ENCODE assay signal across 8 cellular contexts in the genomic region with DNA sequence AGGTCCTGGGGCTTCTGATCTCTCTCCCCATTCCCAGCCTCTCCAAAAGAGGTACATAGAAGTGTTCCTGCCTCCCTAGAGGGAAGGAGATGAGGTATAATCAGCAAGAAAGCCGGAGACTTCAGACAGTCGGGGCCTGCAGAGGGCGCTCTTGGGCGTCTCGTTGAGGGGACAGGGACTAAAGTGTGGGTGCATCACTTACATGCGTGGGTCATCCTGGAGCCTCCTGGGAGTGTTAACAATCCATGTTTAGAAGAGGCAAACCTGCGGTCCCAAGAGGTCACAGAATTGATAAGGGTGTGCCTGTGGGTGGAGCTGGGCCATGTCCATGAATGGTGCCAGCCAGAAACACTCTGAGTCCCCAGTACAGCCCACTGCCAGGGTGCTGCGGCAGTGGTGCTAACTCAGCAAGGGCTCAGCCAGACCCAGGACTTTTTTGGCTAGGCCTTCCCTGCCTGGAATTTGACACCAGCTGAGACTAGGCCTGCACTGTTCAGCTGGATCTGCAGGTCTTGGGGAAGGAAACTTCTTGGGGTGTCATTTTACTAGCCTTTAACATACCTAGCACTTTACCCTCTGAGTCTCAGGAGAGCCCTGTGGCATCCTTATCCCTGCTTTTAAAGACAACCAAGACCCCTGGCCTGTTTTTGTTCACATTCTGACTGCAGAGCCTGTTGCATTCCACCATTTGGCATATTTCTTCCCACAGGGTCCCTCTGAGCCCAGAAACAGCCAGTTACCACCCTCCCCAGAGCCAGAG. TPM values are rescaled to one million over a fixed set of nuclear protein-coding genes. Genes with fewer than 3 reads are reported as not detected.
DNase-seq lines count a peak whose midpoint lies in the region; ATAC-seq and TF ChIP-seq lines count a peak whose summit lies in the region.

No MANE protein-coding gene starts in this region.

- H3K36me3 ChIP-seq in colonic mucosa, result peaks cover 4% of the 10 kb centered on the region

- ATAC-seq in natural killer cell treated with Interleukin-12 subunit alpha and Interleukin-12 subunit beta and Interleukin-15 and Interleukin-18, amount 100 ng/mL, for 72 hours, result no peak
- ATAC-seq in GM18873 (IDR thresholded peaks at IDR 0.05; ENCODE audit: low FRiP score, unreplicated experiment), result no peak
- no peak for ATAC-seq in GM19351 (IDR thresholded peaks at IDR 0.05; ENCODE audit: unreplicated experiment)

- H3K27ac Mint-ChIP-seq in T-helper 2 cell treated with Interferon-gamma antibody and Interleukin-4, amounts not matched to agents 5 μg/mL and 100 μg/mL, for 36 hours, result peak overlapping the region; percentile 6
- peak overlapping the region; percentile 58 to 60 for H3K27ac Mint-ChIP-seq in natural killer cell treated with Interleukin-12 subunit alpha and Interleukin-12 subunit beta and Interleukin-15 and Interleukin-18, amount 100 ng/mL, for 72 hours

- peaks cover 16% of the 10 kb centered on the region for H3K4me1 Mint-ChIP-seq in T-helper 2 cell treated with Interferon-gamma antibody and Interleukin-4, amounts not matched to agents 5 μg/mL and 100 μg/mL, for 36 hours (ENCODE audit: low read depth)
- H3K4me1 Mint-ChIP-seq in natural killer cell treated with Interleukin-12 subunit alpha and Interleukin-12 subunit beta and Interleukin-15 and Interleukin-18, amount 100 ng/mL, for 72 hours (ENCODE audit: low read depth in 2 of 2), result peaks cover 31 to 56% of the 10 kb centered on the region in 2 donors

- no peaks in the 10 kb centered on the region for H3K27me3 ChIP-seq in colonic mucosa

- TF ChIP-seq CTCF in colonic mucosa (IDR thresholded peaks at IDR 0.05), result peak; percentile 14
- TF ChIP-seq CTCF in coronary artery (IDR thresholded peaks at IDR 0.05), result no peak

- no peak overlapping the region for H3K9ac ChIP-seq in colonic mucosa (ENCODE audit: low read depth in 2 of 2, low read length in 2 of 2)

- no peak overlapping the region for H3K4me3 Mint-ChIP-seq in T-helper 2 cell treated with Interferon-gamma antibody and Interleukin-4, amounts not matched to agents 5 μg/mL and 100 μg/mL, for 36 hours
- H3K4me3 Mint-ChIP-seq in natural killer cell treated with Interleukin-12 subunit alpha and Interleukin-12 subunit beta and Interleukin-15 and Interleukin-18, amount 100 ng/mL, for 72 hours, result no peak overlapping the region

- DNase-seq in activated effector memory CD4-positive, alpha-beta T cell treated with anti-CD3 and anti-CD28 coated beads, Interleukin-2, amount 50 U/mL, for 16 hours, result peak; percentile 77
- DNase-seq in activated effector memory CD4-positive, alpha-beta T cell treated with Interleukin-2 at 50 U/mL for 16 hours, result no peak
- no peak for DNase-seq in T-helper 2 cell treated with Interferon-gamma antibody and Interleukin-4, amounts not matched to agents 5 μg/mL and 100 μg/mL, for 36 hours (ENCODE audit: low spot score)
- DNase-seq in colonic mucosa, result peak; percentile 41
- no peak for DNase-seq in natural killer cell treated with Interleukin-12 subunit alpha and Interleukin-12 subunit beta and Interleukin-15 and Interleukin-18, amount 100 ng/mL, for 72 hours (ENCODE audit: low spot score)
- DNase-seq in coronary artery (ENCODE audit: low spot score), result no peak

- no peaks in the 10 kb centered on the region for H3K9me3 Mint-ChIP-seq in T-helper 2 cell treated with Interferon-gamma antibody and Interleukin-4, amounts not matched to agents 5 μg/mL and 100 μg/mL, for 36 hours
- no peaks in the 10 kb centered on the region for H3K9me3 Mint-ChIP-seq in natural killer cell treated with Interleukin-12 subunit alpha and Interleukin-12 subunit beta and Interleukin-15 and Interleukin-18, amount 100 ng/mL, for 72 hours

- intact Hi-C loops in colonic mucosa (cut with DNase I), result no loop called here

- no peaks in the 10 kb centered on the region for H3K9me3 ChIP-seq in colonic mucosa

- no peaks in the 10 kb centered on the region for H3K27me3 Mint-ChIP-seq in T-helper 2 cell treated with Interferon-gamma antibody and Interleukin-4, amounts not matched to agents 5 μg/mL and 100 μg/mL, for 36 hours (ENCODE audit: low read depth)
- no peaks in the 10 kb centered on the region for H3K27me3 Mint-ChIP-seq in natural killer cell treated with Interleukin-12 subunit alpha and Interleukin-12 subunit beta and Interleukin-15 and Interleukin-18, amount 100 ng/mL, for 72 hours

- H3K27ac ChIP-seq in colonic mucosa (no peak overlapping the region), coronary artery (peak overlapping the region in 1 of 2 donors; percentile 29)

- H3K4me3 ChIP-seq in colonic mucosa (no peak overlapping the region), coronary artery (no peak overlapping the region)

- peaks cover 37% of the 10 kb centered on the region for H3K36me3 Mint-ChIP-seq in T-helper 2 cell treated with Interferon-gamma antibody and Interleukin-4, amounts not matched to agents 5 μg/mL and 100 μg/mL, for 36 hours (ENCODE audit: low read depth)
- no peaks in the 10 kb centered on the region for H3K36me3 Mint-ChIP-seq in natural killer cell treated with Interleukin-12 subunit alpha and Interleukin-12 subunit beta and Interleukin-15 and Interleukin-18, amount 100 ng/mL, for 72 hours

- H3K4me1 ChIP-seq in colonic mucosa, result peaks cover 3% of the 10 kb centered on the region

RNA-seq across cellular contexts. Expression of a gene that starts 5.5 kb away (rescaled TPM):
- total RNA-seq in colonic mucosa, result 10 to 100 TPM; 21.1 to 35.4 TPM
- total RNA-seq in natural killer cell treated with Interleukin-12 subunit alpha and Interleukin-12 subunit beta and Interleukin-15 and Interleukin-18, amount 100 ng/mL, for 72 hours, result 10 to 100 TPM; 43.1 to 68.6 TPM

RNA-seq across cellular contexts. Expression of a gene that starts 8.3 kb away (rescaled TPM):
- total RNA-seq in colonic mucosa, result under 1 TPM in 1 of 2 donors, not detected in 1; 0.59 TPM
- total RNA-seq in natural killer cell treated with Interleukin-12 subunit alpha and Interleukin-12 subunit beta and Interleukin-15 and Interleukin-18, amount 100 ng/mL, for 72 hours, result 1 to 10 TPM; 2.0 to 2.5 TPM

RNA-seq across cellular contexts. Expression of a gene that starts 17.8 kb away (rescaled TPM):
- 100 to 1,000 TPM in 1 of 2 donors, 10 to 100 TPM in 1; 48.8 to 177 TPM for total RNA-seq in colonic mucosa
- 100 to 1,000 TPM; 102 to 127 TPM for total RNA-seq in natural killer cell treated with Interleukin-12 subunit alpha and Interleukin-12 subunit beta and Interleukin-15 and Interleukin-18, amount 100 ng/mL, for 72 hours

RNA-seq across cellular contexts. Expression of a gene that starts 41.5 kb away (rescaled TPM):
- total RNA-seq in colonic mucosa, result 10 to 100 TPM; 41.9 to 63.2 TPM
- 10 to 100 TPM; 50.4 to 62.9 TPM for total RNA-seq in natural killer cell treated with Interleukin-12 subunit alpha and Interleukin-12 subunit beta and Interleukin-15 and Interleukin-18, amount 100 ng/mL, for 72 hours

RNA-seq across cellular contexts. Expression of a gene that starts 56.8 kb away (rescaled TPM):
- total RNA-seq in colonic mucosa, result 10 to 100 TPM; 56.8 to 78.7 TPM
- 100 to 1,000 TPM in 1 of 2 donors, 10 to 100 TPM in 1; 86.3 to 114 TPM for total RNA-seq in natural killer cell treated with Interleukin-12 subunit alpha and Interleukin-12 subunit beta and Interleukin-15 and Interleukin-18, amount 100 ng/mL, for 72 hours

Comparison
In these comparisons a context has a peak if more than half of its experiments do, and no peak if none do; other contexts are left out.
1. DNase-seq: peak in activated effector memory CD4-positive, alpha-beta T cell treated with anti-CD3 and anti-CD28 coated beads, Interleukin-2, amount 50 U/mL, for 16 hours (single experiment) and colonic mucosa (single experiment); none in activated effector memory CD4-positive, alpha-beta T cell treated with Interleukin-2 at 50 U/mL for 16 hours (single experiment), T-helper 2 cell treated with Interferon-gamma antibody and Interleukin-4, amounts not matched to agents 5 μg/mL and 100 μg/mL, for 36 hours (single experiment), natural killer cell treated with Interleukin-12 subunit alpha and Interleukin-12 subunit beta and Interleukin-15 and Interleukin-18, amount 100 ng/mL, for 72 hours (single experiment) and coronary artery (single experiment).